8 cellular contexts compared by ENCODE assay signal in genomic region chr6:2103644-2104523, GRCh38.
A peak's percentile ranks its signal among the peaks of the same experiment; 100 is the strongest.
DNase-seq lines count a peak whose midpoint lies in the region; ATAC-seq, FAIRE-seq and TF ChIP-seq lines count a peak whose summit lies in the region.

No MANE protein-coding gene starts in this region.

- ATAC-seq in GM18498 (IDR thresholded peaks at IDR 0.05; ENCODE audit: unreplicated experiment) (no peak), GM18511 (IDR thresholded peaks at IDR 0.05; ENCODE audit: unreplicated experiment) (no peak), HG03469 (IDR thresholded peaks at IDR 0.05; ENCODE audit: unreplicated experiment) (no peak)

- no peaks in the 10 kb centered on the region; a peak in 1 of 8 replicates for H3K36me3 ChIP-seq in H1 (ENCODE audit: control insufficient read depth in 2 of 4, insufficient read depth in 4 of 4, low read length in 3 of 4)

- no peaks in the 10 kb centered on the region for H3K79me1 ChIP-seq in H1 (ENCODE audit: low read depth, low read length)

- DNase-seq in Daoy (ENCODE audit: low read depth) (peak; percentile 33), HTR-8/SVneo (ENCODE audit: insufficient read length, low spot score) (peak; percentile 59), RPMI7951 (ENCODE audit: low read depth) (peak; percentile 59), H1 (ENCODE audit: low read depth in 1 of 2, low spot score in 2 of 2) (no peak), midbrain (lab: John Stamatoyannopoulos, UW) (peak; percentile 42)

- H3K4me2 ChIP-seq in H1 (ENCODE audit: insufficient read depth in 1 of 2, low read depth in 2 of 2, low read length in 2 of 2), result no peak overlapping the region

- H3K27ac ChIP-seq in H1 (ENCODE audit: low read depth, low read length), result no peak overlapping the region

- H3K23ac ChIP-seq in H1 (ENCODE audit: insufficient read length), result no peak overlapping the region

- H4K91ac ChIP-seq in H1 (replicated peaks; ENCODE audit: insufficient read length, low read length), result no peak overlapping the region

- no peak overlapping the region for H3K4ac ChIP-seq in H1 (replicated peaks; ENCODE audit: insufficient read length, low read depth, low read length)

- TF ChIP-seq CTCF in H1 (IDR thresholded peaks at IDR 0.05; ENCODE audit: control extremely low read depth in 1 of 3, insufficient read depth in 1 of 3, low read depth in 1 of 3, low read length in 3 of 3), result peak in 1 of 3 experiments; percentile 22; a peak in 1 of 4 replicates

- H3K14ac ChIP-seq in H1 (ENCODE audit: insufficient read length), result no peak overlapping the region

- 86% methylated on average over 7 of the region's 7 CpGs; no CpG with 5 or more reads in 1 of the 2 experiments for WGBS in H1 (ENCODE audit: extremely low coverage in 1 of 2, insufficient coverage in 1 of 2, insufficient read length in 1 of 2, insufficient replicate concordance in 2 of 2, low coverage in 1 of 2, low lambda C conversion rate in 2 of 2, missing lambda C conversion rate in 1 of 2), 2 experiments

- H2BK120ac ChIP-seq in H1 (replicated peaks; ENCODE audit: low read depth, low read length), result no peak overlapping the region

- H3K4me3 ChIP-seq in H1 (ENCODE audit: extremely low read depth in 1 of 4, insufficient read depth in 2 of 4, low read depth in 3 of 4, low read length in 4 of 4), result no peak overlapping the region

- H3K9me3 ChIP-seq in H1 (ENCODE audit: insufficient read depth in 2 of 2, low read depth in 1 of 2, low read length in 1 of 2), result no peaks in the 10 kb centered on the region

- no peak overlapping the region for H4K8ac ChIP-seq in H1 (ENCODE audit: extremely low read depth, insufficient read depth, low read length)

- no peaks in the 10 kb centered on the region for H3K79me2 ChIP-seq in H1 (ENCODE audit: control insufficient read depth in 1 of 2, insufficient read depth in 2 of 2, low read length in 2 of 2)

- H2AFZ ChIP-seq in H1 (ENCODE audit: low read length), result no peak overlapping the region

- no peak overlapping the region for H3K18ac ChIP-seq in H1 (ENCODE audit: extremely low read depth, low read length)

- TF ChIP-seq EP300 in H1 (IDR thresholded peaks at IDR 0.05; ENCODE audit: borderline replicate concordance in 1 of 2, low read depth in 2 of 2, low read length in 2 of 2), result no peak

- H3K4me1 ChIP-seq in H1 (replicated peaks in 1 of 4; ENCODE audit: control insufficient read depth in 3 of 4, insufficient read depth in 4 of 4, low read length in 3 of 4), result no peaks in the 10 kb centered on the region

- no peak for TF ChIP-seq POLR2A in H1 (IDR thresholded peaks at IDR 0.05; ENCODE audit: control extremely low read depth in 1 of 2, low read depth in 2 of 2, low read length in 2 of 2)

- no peaks in the 10 kb centered on the region for H3K27me3 ChIP-seq in H1 (replicated peaks in 1 of 4; ENCODE audit: control insufficient read depth in 3 of 4, extremely low read depth in 1 of 4, insufficient read depth in 3 of 4, low read length in 3 of 4)

- no peak overlapping the region for H2BK5ac ChIP-seq in H1 (ENCODE audit: low read depth, low read length)

- no peaks in the 10 kb centered on the region for H3K23me2 ChIP-seq in H1 (ENCODE audit: low read depth, low read length)

- H3K9ac ChIP-seq in H1 (replicated peaks in 1 of 4; ENCODE audit: extremely low read depth in 1 of 4, low read depth in 3 of 4, low read length in 3 of 4), result no peak overlapping the region

- H4K20me1 ChIP-seq in H1 (replicated peaks in 1 of 2; ENCODE audit: control insufficient read depth in 1 of 2, insufficient read depth in 2 of 2, low read length in 2 of 2), result no peaks in the 10 kb centered on the region

- no peak overlapping the region for H2AK5ac ChIP-seq in H1 (ENCODE audit: low read depth, low read length)

- H2BK20ac ChIP-seq in H1 (ENCODE audit: low read length), result no peak overlapping the region

- FAIRE-seq in HTR-8/SVneo (lab: Jason Lieb, UNC) (peak; percentile 82), H1 (lab: Jason Lieb, UNC) (peak; percentile 32)

- H2BK12ac ChIP-seq in H1 (ENCODE audit: low read depth, low read length), result no peak overlapping the region

- no peak overlapping the region for H3K56ac ChIP-seq in H1 (replicated peaks; ENCODE audit: insufficient read length, low read depth, low read length)

- peak; percentile 44 to 48 for TF ChIP-seq RAD21 in H1 (IDR thresholded peaks at IDR 0.05 in 1 of 2, conservative IDR thresholded peaks at IDR 0.05 in 1 of 2; ENCODE audit: low read depth in 2 of 2, low read length in 2 of 2)

- CTCF ChIA-PET in H1 (lab: Charles Lee; ENCODE audit: partially characterized antibody), result interaction anchor here (0.8 to 1.3 kb wide), 9 partner anchors 8 to 508 kb away, joined by 3 to 5 read pairs (median 4); no protein-coding TSS in a partner anchor

- H4K5ac ChIP-seq in H1 (ENCODE audit: insufficient read length, low read depth, low read length), result no peak overlapping the region

- POLR2A ChIA-PET in H1 (lab: Charles Lee; ENCODE audit: partially characterized antibody), result no interaction called here

- no peak overlapping the region for H2BK15ac ChIP-seq in H1 (ENCODE audit: low read length)

TF ChIP-seq in H1, 55 proteins besides CTCF, POLR2A, EP300 and RAD21:
- TF ChIP-seq KDM5A (IDR thresholded peaks at IDR 0.05; ENCODE audit: low read length) (no peak), HDAC2 (IDR thresholded peaks at IDR 0.05; ENCODE audit: borderline replicate concordance in 1 of 2, low read depth in 2 of 2, low read length in 2 of 2) (no peak), CREB1 (IDR thresholded peaks at IDR 0.05) (no peak), POU5F1 (IDR thresholded peaks at IDR 0.05; ENCODE audit: low read depth, low read length) (no peak), TAF1 (IDR thresholded peaks at IDR 0.05; ENCODE audit: low read depth, low read length) (no peak), GABPA (IDR thresholded peaks at IDR 0.05; ENCODE audit: borderline replicate concordance, insufficient read depth, low read length) (no peak), RXRA (IDR thresholded peaks at IDR 0.05; ENCODE audit: insufficient read depth, low read depth, low read length) (no peak)

Comparison
In these comparisons a context has a peak if more than half of its experiments do, and no peak if none do; other contexts are left out.
1. DNase-seq: peak in Daoy (single experiment), HTR-8/SVneo (single experiment), RPMI7951 (single experiment) and midbrain (single experiment); none in H1 (0 of 2).